23 cellular contexts compared by ENCODE assay signal in genomic region chrX:71525316-71525715, GRCh38.
"Had no signal": no experiment of that assay in that cellular context is flagged by ENCODE, and none has a peak within 500 bp of the region (broad histone marks: within the 10 kb centered on the region; RNA-seq: fewer than 3 reads in every experiment).

No MANE protein-coding gene starts in this region.

- H3K4me1 Mint-ChIP-seq: nephron progenitor cell had no signal

- H3K4me3 Mint-ChIP-seq: naive thymus-derived CD8-positive, alpha-beta T cell; nephron progenitor cell; stimulated activated naive CD8-positive, alpha-beta T cell treated with anti-CD3 and anti-CD28 coated beads, Interleukin-15, amount 100 ng/mL, for 72 hours had no signal

- H3K27ac Mint-ChIP-seq: naive thymus-derived CD8-positive, alpha-beta T cell; nephron progenitor cell; stimulated activated naive CD8-positive, alpha-beta T cell treated with anti-CD3 and anti-CD28 coated beads, Interleukin-15, amount 100 ng/mL, for 72 hours had no signal

- H3K9me3 Mint-ChIP-seq: naive thymus-derived CD8-positive, alpha-beta T cell; stimulated activated naive CD8-positive, alpha-beta T cell treated with anti-CD3 and anti-CD28 coated beads, Interleukin-15, amount 100 ng/mL, for 72 hours had no signal

- H3K27me3 ChIP-seq: right atrium auricular region, suprapubic skin, transverse colon, upper lobe of right lung, uterus had no signal

- H3K27ac ChIP-seq: epithelial cell of prostate, lower lobe of right lung, prostate gland, right atrium auricular region, suprapubic skin, transverse colon, upper lobe of right lung, uterus had no signal

- DNase-seq: cortex of kidney; effector CD4-positive, alpha-beta T cell; left ventricle myocardium superior; lower lobe of right lung; naive thymus-derived CD8-positive, alpha-beta T cell; nephron progenitor cell; nucleus accumbens; stimulated activated CD4-positive, alpha-beta T cell treated with anti-CD3 and anti-CD28 coated beads, Interleukin-12 subunit alpha, Interleukin-12 subunit beta, amount 100 ng/mL, for 4 hours; stimulated activated CD4-positive, alpha-beta T cell treated with anti-CD3 and anti-CD28 coated beads, Interleukin-1b, Interleukin-23, amount 100 ng/mL, for 48 hours; stimulated activated CD4-positive, alpha-beta T cell treated with anti-CD3 and anti-CD28 coated beads, Interleukin-4, amount 100 ng/mL, for 1 hour; stimulated activated CD8-positive, alpha-beta memory T cell treated with anti-CD3 and anti-CD28 coated beads, Interleukin-4, amount 100 ng/mL, for 48 hours; stimulated activated naive CD4-positive, alpha-beta T cell; stimulated activated naive CD8-positive, alpha-beta T cell treated with anti-CD3 and anti-CD28 coated beads, Interleukin-15, amount 100 ng/mL, for 72 hours; transverse colon; upper lobe of right lung; uterus had no signal

- H3K4me3 ChIP-seq: lower lobe of right lung, prostate gland, right atrium auricular region, smooth muscle cell, suprapubic skin, transverse colon, upper lobe of right lung, uterus had no signal

- H3K36me3 Mint-ChIP-seq: naive thymus-derived CD8-positive, alpha-beta T cell had no signal

- H3K36me3 ChIP-seq: lower lobe of right lung, prostate gland, right atrium auricular region, suprapubic skin, transverse colon, upper lobe of right lung, uterus had no signal

- ATAC-seq: esophagus mucosa; left ventricle myocardium superior; lower lobe of right lung; naive thymus-derived CD8-positive, alpha-beta T cell; sciatic nerve; stimulated activated naive CD8-positive, alpha-beta T cell treated with anti-CD3 and anti-CD28 coated beads, Interleukin-15, amount 100 ng/mL, for 72 hours; upper lobe of right lung had no signal

- H3K27me3 Mint-ChIP-seq: naive thymus-derived CD8-positive, alpha-beta T cell; stimulated activated naive CD8-positive, alpha-beta T cell treated with anti-CD3 and anti-CD28 coated beads, Interleukin-15, amount 100 ng/mL, for 72 hours had no signal

- H3K4me1 ChIP-seq: lower lobe of right lung, prostate gland, right atrium auricular region, suprapubic skin, transverse colon, upper lobe of right lung, uterus had no signal

- H3K9me3 ChIP-seq: lower lobe of right lung, prostate gland, right atrium auricular region, suprapubic skin, transverse colon, upper lobe of right lung, uterus had no signal
